Comparison of ENCODE assay signal across 23 cellular contexts in genomic region chr12:104340917-104341611, GRCh38. TPM values are rescaled to one million over a fixed set of nuclear protein-coding genes. Genes with fewer than 3 reads are reported as not detected.
DNase-seq lines count a peak whose midpoint lies in the region; ATAC-seq and TF ChIP-seq lines count a peak whose summit lies in the region.
"Had no signal": no experiment of that assay in that cellular context is flagged by ENCODE, and none has a peak within 500 bp of the region (broad histone marks: within the 10 kb centered on the region; RNA-seq: fewer than 3 reads in every experiment).

No MANE protein-coding gene starts in this region.

- no peaks in the 10 kb centered on the region for H3K9me3 ChIP-seq in thoracic aorta
- H3K9me3 ChIP-seq: BLaER1, SJSA1, stomach had no signal

- no peak overlapping the region for H3K27ac Mint-ChIP-seq in activated naive CD8-positive, alpha-beta T cell treated with anti-CD3 and anti-CD28 coated beads, Interleukin-2, amount 50 U/mL, for 24 hours
- H3K27ac Mint-ChIP-seq in activated naive CD8-positive, alpha-beta T cell treated with anti-CD3 and anti-CD28 coated beads for 36 hours = no peak overlapping the region
- H3K27ac Mint-ChIP-seq: activated B cell treated with CpG ODN at 0.5 μM for 24 hours; activated CD4-positive, alpha-beta memory T cell treated with anti-CD3 and anti-CD28 coated beads, Interleukin-2, amount 10 ng/mL, durations not matched to agents 7 days and 5 days; activated naive CD8-positive, alpha-beta T cell treated with anti-CD3 and anti-CD28 coated beads, Interleukin-2, amount 10 ng/mL, durations not matched to agents 7 days and 5 days had no signal

- H3K27ac ChIP-seq in thoracic aorta = peak overlapping the region; percentile 56 to 72
- H3K27ac ChIP-seq: BLaER1, SJSA1 had no signal

- no peaks in the 10 kb centered on the region for H3K27me3 Mint-ChIP-seq in activated naive CD8-positive, alpha-beta T cell treated with anti-CD3 and anti-CD28 coated beads, Interleukin-2, amount 50 U/mL, for 24 hours
- no peaks in the 10 kb centered on the region for H3K27me3 Mint-ChIP-seq in activated naive CD8-positive, alpha-beta T cell treated with anti-CD3 and anti-CD28 coated beads for 36 hours
- H3K27me3 Mint-ChIP-seq: activated B cell treated with CpG ODN at 0.5 μM for 24 hours; activated CD4-positive, alpha-beta memory T cell treated with anti-CD3 and anti-CD28 coated beads, Interleukin-2, amount 10 ng/mL, durations not matched to agents 7 days and 5 days; activated naive CD8-positive, alpha-beta T cell treated with anti-CD3 and anti-CD28 coated beads, Interleukin-2, amount 10 ng/mL, durations not matched to agents 7 days and 5 days had no signal

- ATAC-seq in activated naive CD8-positive, alpha-beta T cell treated with anti-CD3 and anti-CD28 coated beads, Interleukin-2, amount 50 U/mL, for 24 hours = peak; percentile 28
- ATAC-seq in thoracic aorta (ENCODE audit: insufficient number of reproducible peaks, low FRiP score, low read depth) = no peak
- ATAC-seq: activated T-cell treated with anti-CD3 and anti-CD28 coated beads, Interleukin-2, amount 50 U/mL, for 4 hours; GM12878 had no signal

- peaks cover 58% of the 10 kb centered on the region for H3K36me3 Mint-ChIP-seq in activated naive CD8-positive, alpha-beta T cell treated with anti-CD3 and anti-CD28 coated beads, Interleukin-2, amount 50 U/mL, for 24 hours (ENCODE audit: low read depth)
- H3K36me3 Mint-ChIP-seq in activated naive CD8-positive, alpha-beta T cell treated with anti-CD3 and anti-CD28 coated beads for 36 hours = peaks cover 25% of the 10 kb centered on the region

- no peaks in the 10 kb centered on the region for H3K27me3 ChIP-seq in thoracic aorta (replicated peaks; ENCODE audit: insufficient read depth)
- H3K27me3 ChIP-seq: BLaER1, SJSA1, stomach had no signal

- H3K4me1 ChIP-seq in thoracic aorta (ENCODE audit: control insufficient read depth in 1 of 2, low read depth in 2 of 2) = peaks cover 45 to 76% of the 10 kb centered on the region in 2 donors
- H3K4me1 ChIP-seq: BLaER1, SJSA1 had no signal

- no peak for DNase-seq in activated naive CD8-positive, alpha-beta T cell treated with anti-CD3 and anti-CD28 coated beads, Interleukin-2, amount 50 U/mL, for 24 hours
- no peak for DNase-seq in activated naive CD8-positive, alpha-beta T cell treated with anti-CD3 and anti-CD28 coated beads for 36 hours
- peak; percentile 31 for DNase-seq in dermis blood vessel endothelial cell
- peak; percentile 9 for DNase-seq in midbrain (lab: John Stamatoyannopoulos, UW)
- no peak for DNase-seq in thoracic aorta (ENCODE audit: low spot score)
- DNase-seq in DMS79 treated with DMSO at 0.1 percent for 48 hours (lab: John Stamatoyannopoulos, UW) = no peak
- no peak for DNase-seq in GM03348 (ENCODE audit: low spot score)
- no peak for DNase-seq in cerebellum (ENCODE audit: low spot score)
- DNase-seq: activated B cell treated with CpG ODN at 0.5 μM for 24 hours; activated CD4-positive, alpha-beta memory T cell treated with anti-CD3 and anti-CD28 coated beads, Interleukin-2, amount 10 ng/mL, durations not matched to agents 7 days and 5 days; activated naive CD8-positive, alpha-beta T cell treated with anti-CD3 and anti-CD28 coated beads, Interleukin-2, amount 10 ng/mL, durations not matched to agents 7 days and 5 days; activated T-cell treated with anti-CD3 and anti-CD28 coated beads, Interleukin-2, amount 50 U/mL, for 4 hours; central memory CD4-positive, alpha-beta T cell; DMS 273 treated with DMSO at 0.1 percent for 48 hours; GDM1; NCI-H1105 treated with DMSO at 0.1 percent for 48 hours; NCI-H526; OCI-M1; stimulated activated CD4-positive, alpha-beta T cell treated with anti-CD3 and anti-CD28 coated beads, Interleukin-2, amount 100 ng/mL, for 24 hours; stomach had no signal

- H3K4me1 Mint-ChIP-seq in activated naive CD8-positive, alpha-beta T cell treated with anti-CD3 and anti-CD28 coated beads, Interleukin-2, amount 50 U/mL, for 24 hours = peaks cover 2% of the 10 kb centered on the region
- peaks cover 2% of the 10 kb centered on the region for H3K4me1 Mint-ChIP-seq in activated naive CD8-positive, alpha-beta T cell treated with anti-CD3 and anti-CD28 coated beads for 36 hours
- H3K4me1 Mint-ChIP-seq: activated B cell treated with CpG ODN at 0.5 μM for 24 hours; activated CD4-positive, alpha-beta memory T cell treated with anti-CD3 and anti-CD28 coated beads, Interleukin-2, amount 10 ng/mL, durations not matched to agents 7 days and 5 days had no signal

- no peak for TF ChIP-seq CTCF in thoracic aorta (IDR thresholded peaks at IDR 0.05)

- no peak overlapping the region for H3K4me3 ChIP-seq in thoracic aorta
- H3K4me3 ChIP-seq: BLaER1, GM12878, SJSA1, stomach had no signal

- H3K36me3 ChIP-seq in thoracic aorta = peaks cover 40% of the 10 kb centered on the region

- H3K4me3 Mint-ChIP-seq in activated naive CD8-positive, alpha-beta T cell treated with anti-CD3 and anti-CD28 coated beads, Interleukin-2, amount 50 U/mL, for 24 hours = no peak overlapping the region
- no peak overlapping the region for H3K4me3 Mint-ChIP-seq in activated naive CD8-positive, alpha-beta T cell treated with anti-CD3 and anti-CD28 coated beads for 36 hours
- H3K4me3 Mint-ChIP-seq: activated B cell treated with CpG ODN at 0.5 μM for 24 hours; activated CD4-positive, alpha-beta memory T cell treated with anti-CD3 and anti-CD28 coated beads, Interleukin-2, amount 10 ng/mL, durations not matched to agents 7 days and 5 days; activated naive CD8-positive, alpha-beta T cell treated with anti-CD3 and anti-CD28 coated beads, Interleukin-2, amount 10 ng/mL, durations not matched to agents 7 days and 5 days; activated T-cell treated with anti-CD3 and anti-CD28 coated beads, Interleukin-2, amount 50 U/mL, for 4 hours had no signal

- no peaks in the 10 kb centered on the region for H3K9me3 Mint-ChIP-seq in activated naive CD8-positive, alpha-beta T cell treated with anti-CD3 and anti-CD28 coated beads, Interleukin-2, amount 50 U/mL, for 24 hours
- H3K9me3 Mint-ChIP-seq in activated naive CD8-positive, alpha-beta T cell treated with anti-CD3 and anti-CD28 coated beads for 36 hours = no peaks in the 10 kb centered on the region
- H3K9me3 Mint-ChIP-seq: activated B cell treated with CpG ODN at 0.5 μM for 24 hours; activated CD4-positive, alpha-beta memory T cell treated with anti-CD3 and anti-CD28 coated beads, Interleukin-2, amount 10 ng/mL, durations not matched to agents 7 days and 5 days; activated naive CD8-positive, alpha-beta T cell treated with anti-CD3 and anti-CD28 coated beads, Interleukin-2, amount 10 ng/mL, durations not matched to agents 7 days and 5 days; activated T-cell treated with anti-CD3 and anti-CD28 coated beads, Interleukin-2, amount 50 U/mL, for 4 hours had no signal

RNA-seq across cellular contexts. Expression of gene EID3, which starts 37.5 kb away (rescaled TPM):
- total RNA-seq in activated naive CD8-positive, alpha-beta T cell treated with anti-CD3 and anti-CD28 coated beads for 36 hours = 1 to 10 TPM; 5.7 to 6.4 TPM
- total RNA-seq in dermis blood vessel endothelial cell (5.4 and 6.8 TPM in 2 replicates), thoracic aorta (10 to 100 TPM; 32.7 to 33.7 TPM), cerebellum (8.5 TPM)

Comparison
In these comparisons a context has a peak if more than half of its experiments do, and no peak if none do; other contexts are left out.
1. DNase-seq: peak in dermis blood vessel endothelial cell (single experiment) and midbrain (single experiment); none in activated naive CD8-positive, alpha-beta T cell treated with anti-CD3 and anti-CD28 coated beads, Interleukin-2, amount 50 U/mL, for 24 hours (single experiment), activated naive CD8-positive, alpha-beta T cell treated with anti-CD3 and anti-CD28 coated beads for 36 hours (single experiment), thoracic aorta (single experiment), DMS79 treated with DMSO at 0.1 percent for 48 hours (single experiment), GM03348 (single experiment) and cerebellum (single experiment).